ENCODE assay signal across 9 cellular contexts in genomic region chr14:103871596-103872480, GRCh38. TPM values are rescaled to one million over a fixed set of nuclear protein-coding genes. Genes with fewer than 3 reads are reported as not detected.
A peak's percentile ranks its signal among the peaks of the same experiment; 100 is the strongest.
DNase-seq lines count a peak whose midpoint lies in the region; ATAC-seq and TF ChIP-seq lines count a peak whose summit lies in the region.
"Had no signal": no experiment of that assay in that cellular context is flagged by ENCODE, and none has a peak within 500 bp of the region (broad histone marks: within the 10 kb centered on the region; RNA-seq: fewer than 3 reads in every experiment).

No MANE protein-coding gene starts in this region.

- H3K79me2 ChIP-seq in neural progenitor cell (ENCODE audit: low read depth): no peaks in the 10 kb centered on the region

- no peaks in the 10 kb centered on the region for H3K9me3 ChIP-seq in neural progenitor cell (ENCODE audit: low read depth)
- H3K9me3 ChIP-seq in testis: no peaks in the 10 kb centered on the region

- WGBS in testis, 2 donors: 35 to 44% methylated on average over 18 to 53 of the region's 53 CpGs

- no peaks in the 10 kb centered on the region for H3K36me3 ChIP-seq in neural progenitor cell
- H3K36me3 ChIP-seq in testis (ENCODE audit: low read depth, missing control alignments): no peaks in the 10 kb centered on the region

- ATAC-seq in GM18505 (IDR thresholded peaks at IDR 0.05; ENCODE audit: unreplicated experiment) (peak; percentile 74), HG03342 (IDR thresholded peaks at IDR 0.05; ENCODE audit: unreplicated experiment) (peak; percentile 77)

- H3K4me1 ChIP-seq in neural progenitor cell: peaks cover 7% of the 10 kb centered on the region
- no peaks in the 10 kb centered on the region for H3K4me1 ChIP-seq in testis

- no peak overlapping the region for H3K4me3 Mint-ChIP-seq in neural progenitor cell

- H2AFZ ChIP-seq in neural progenitor cell (replicated peaks): peak overlapping the region; percentile 78

- H3K27me3 Mint-ChIP-seq in neural progenitor cell (ENCODE audit: insufficient read depth, low read depth): peaks cover 12% of the 10 kb centered on the region

- peak; percentile 62 for DNase-seq in activated CD4-positive, alpha-beta T cell treated with anti-CD3 and anti-CD28 coated beads, Interleukin-2, amount 50 U/mL, for 1 hour
- DNase-seq in effector CD8-positive, alpha-beta T cell (lab: John Stamatoyannopoulos, UW): peak; percentile 76
- DNase-seq in neural progenitor cell (ENCODE audit: low spot score) (peak; percentile 72), testis (peak; percentile 60), GDM1 (lab: John Stamatoyannopoulos, UW) (no peak), GM03348 (ENCODE audit: low spot score) (no peak)

- peaks cover 12% of the 10 kb centered on the region for H3F3A ChIP-seq in neural progenitor cell (ENCODE audit: low read depth)

- no peak overlapping the region for H3K27ac Mint-ChIP-seq in neural progenitor cell

- H4K20me1 ChIP-seq in neural progenitor cell (ENCODE audit: low read depth): no peaks in the 10 kb centered on the region

- no peaks in the 10 kb centered on the region for H3K27me3 ChIP-seq in neural progenitor cell
- H3K27me3 ChIP-seq in testis: no peaks in the 10 kb centered on the region

- H3K4me1 Mint-ChIP-seq in neural progenitor cell: peaks cover 10% of the 10 kb centered on the region

- H3K4me3 ChIP-seq in neural progenitor cell: peak overlapping the region; percentile 42
- H3K4me3 ChIP-seq in testis: peak overlapping the region; percentile 31 to 54

- H3K27ac ChIP-seq in neural progenitor cell (no peak overlapping the region), testis (no peak overlapping the region)

- peak; percentile 48 for TF ChIP-seq POLR2A in GM18505 (IDR thresholded peaks at IDR 0.05; ENCODE audit: borderline replicate concordance, extremely low read depth, insufficient read depth, insufficient read length)
- TF ChIP-seq POLR2A in testis (IDR thresholded peaks at IDR 0.05): no peak

- H3K36me3 Mint-ChIP-seq in neural progenitor cell: no peaks in the 10 kb centered on the region

- H3K9ac ChIP-seq in neural progenitor cell: no peak overlapping the region

- intact Hi-C loops in testis (cut with DNase I; ENCODE audit: low total_unique reads): no loop called here

- H3K9me3 Mint-ChIP-seq in neural progenitor cell: peaks cover 2% of the 10 kb centered on the region

- peak overlapping the region; percentile 72 for H3K4me2 ChIP-seq in neural progenitor cell

- no peak for TF ChIP-seq CTCF in neural progenitor cell (IDR thresholded peaks at IDR 0.05)
- no peak for TF ChIP-seq CTCF in testis (IDR thresholded peaks at IDR 0.05)

RNA-seq across cellular contexts. Expression of gene PPP1R13B, which starts 24.5 kb away (rescaled TPM):
- total RNA-seq in neural progenitor cell (ENCODE audit: low replicate concordance): 2.4 and 2.5 TPM in 2 replicates
- total RNA-seq in testis: 10 to 100 TPM; 73.1 to 82.4 TPM
- 89.2 TPM for polyA plus RNA-seq in testis (ENCODE audit: insufficient read depth, low read depth, low replicate concordance)

RNA-seq across cellular contexts. Expression of gene TDRD9, which starts 56.4 kb away (rescaled TPM):
- total RNA-seq in neural progenitor cell (ENCODE audit: low replicate concordance) (not detected in 2 replicates), testis (10 to 100 TPM; 41.8 to 68.5 TPM)
- 72.8 TPM for polyA plus RNA-seq in testis (ENCODE audit: insufficient read depth, low read depth, low replicate concordance)
- total RNA-seq: M059J had no signal

Comparison
In these comparisons a context has a peak if more than half of its experiments do, and no peak if none do; other contexts are left out.
1. DNase-seq: peak in activated CD4-positive, alpha-beta T cell treated with anti-CD3 and anti-CD28 coated beads, Interleukin-2, amount 50 U/mL, for 1 hour (single experiment), effector CD8-positive, alpha-beta T cell (single experiment), neural progenitor cell (single experiment) and testis (single experiment); none in GDM1 (single experiment) and GM03348 (single experiment).
2. RNA of gene PPP1R13B, which starts 24.5 kb away (total RNA-seq): 73.1 to 82.4 TPM in testis; 2.4 to 2.5 TPM in neural progenitor cell; every median in the first group is over 10 times any median in the second.
3. RNA of gene TDRD9, which starts 56.4 kb away (total RNA-seq): 41.8 to 68.5 TPM in testis; not detected in neural progenitor cell; every median in the first group is over 10 times any median in the second.